In genomic region chr9:80437825-80438224, GRCh38 we compare ENCODE assay signal across 27 cellular contexts.
"Had no signal": no experiment of that assay in that cellular context is flagged by ENCODE, and none has a peak within 500 bp of the region (broad histone marks: within the 10 kb centered on the region; RNA-seq: fewer than 3 reads in every experiment).

No MANE protein-coding gene starts in this region.

- H3K4me2 ChIP-seq: neural progenitor cell had no signal

- H3K4me3 ChIP-seq: esophagus squamous epithelium, left lung, lower lobe of right lung, neural progenitor cell, psoas muscle, right atrium auricular region, smooth muscle cell, stomach, thyroid gland, upper lobe of left lung had no signal

- H3K9ac ChIP-seq: neural progenitor cell, parathyroid adenoma had no signal

- H3K36me3 ChIP-seq: esophagus squamous epithelium, left lung, lower lobe of right lung, neural progenitor cell, right atrium auricular region, stomach, thyroid gland, upper lobe of left lung had no signal

- H3K9me3 ChIP-seq: esophagus squamous epithelium, left lung, lower lobe of right lung, psoas muscle, right atrium auricular region, stomach, thyroid gland, upper lobe of left lung had no signal

- ATAC-seq: left lung; lower lobe of right lung; natural killer cell; psoas muscle; stimulated activated naive B cell treated with anti-CD40 and anti-IgM and Interleukin-4, amounts not matched to agents 10 μg/mL and 1 μg/mL and 100 μg/mL, for 72 hours had no signal

- DNase-seq: activated CD4-positive, alpha-beta T cell treated with anti-CD3 and anti-CD28 coated beads for 4 hours; activated CD4-positive, alpha-beta T cell treated with anti-CD3 and anti-CD28 coated beads, Interleukin-2, amount 50 U/mL, for 4 hours; activated effector memory CD4-positive, alpha-beta T cell treated with Interleukin-2 at 50 U/mL for 16 hours; activated naive CD4-positive, alpha-beta T cell treated with Interleukin-2 at 50 U/mL for 16 hours; anterior cingulate cortex; dermis blood vessel endothelial cell; effector CD4-positive, alpha-beta T cell; esophagus squamous epithelium; left lung; lower lobe of right lung; mesendoderm; natural killer cell; occipital lobe; psoas muscle; stimulated activated CD4-positive, alpha-beta T cell treated with anti-CD3 and anti-CD28 coated beads, Interleukin-2, amount 100 ng/mL, for 24 hours; stimulated activated naive B cell treated with anti-CD40 and anti-IgM and Interleukin-4, amounts not matched to agents 10 μg/mL and 1 μg/mL and 100 μg/mL, for 72 hours; stomach; thyroid gland; upper lobe of left lung had no signal

- FAIRE-seq: bronchial epithelial cell, colon, frontal cortex, islet of Langerhans had no signal

- H3K27ac ChIP-seq: esophagus squamous epithelium, left lung, lower lobe of right lung, neural progenitor cell, parathyroid adenoma, psoas muscle, right atrium auricular region, stomach, thyroid gland, upper lobe of left lung had no signal

- H2AFZ ChIP-seq: neural progenitor cell, parathyroid adenoma had no signal

- H3K27me3 ChIP-seq: esophagus squamous epithelium, left lung, neural progenitor cell, right atrium auricular region, stomach, thyroid gland, upper lobe of left lung had no signal

- H3K4me1 ChIP-seq: esophagus squamous epithelium, left lung, lower lobe of right lung, parathyroid adenoma, psoas muscle, right atrium auricular region, stomach, thyroid gland, upper lobe of left lung had no signal

- H3K79me2 ChIP-seq: parathyroid adenoma had no signal
